In the genomic region with DNA sequence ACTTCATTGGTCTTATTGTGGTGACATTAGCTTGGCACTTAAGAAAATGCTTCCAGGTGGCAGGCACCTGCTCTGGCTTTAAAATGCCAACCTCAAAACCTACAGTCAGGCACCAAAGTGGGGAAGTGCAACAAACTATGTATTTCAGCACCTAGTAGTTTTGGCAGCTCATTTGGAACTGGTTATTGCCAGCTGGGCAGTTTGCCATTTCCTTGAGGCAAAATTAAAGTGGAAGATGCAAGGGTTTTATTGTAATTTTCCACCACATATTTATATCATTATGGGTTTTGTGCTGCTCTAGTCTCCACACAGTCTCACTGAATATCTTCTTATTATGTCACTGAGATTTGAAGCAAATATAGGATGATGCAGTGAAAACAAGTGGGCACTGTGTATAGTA, we compare ENCODE assay signal across 14 cellular contexts.
DNase-seq lines count a peak whose midpoint lies in the region; ATAC-seq and TF ChIP-seq lines count a peak whose summit lies in the region.
"Had no signal": no experiment of that assay in that cellular context is flagged by ENCODE, and none has a peak within 500 bp of the region (broad histone marks: within the 10 kb centered on the region; RNA-seq: fewer than 3 reads in every experiment).

No MANE protein-coding gene starts in this region.

- no peak overlapping the region for H3K4me3 ChIP-seq in choroid plexus epithelial cell (ENCODE audit: low read depth, low read length)

- intact Hi-C loops in left ventricle myocardium superior (cut with micrococcal nuclease) (no loop called here), Right ventricle myocardium inferior (cut with DNase I) (no loop called here), cardiac septum (cut with DNase I) (loop anchor here (10.0 kb wide), 1 partner anchor 114 kb away; the partner anchor contains the start of gene PRKD1), Right ventricle myocardium superior (cut with DNase I) (no loop called here)

- no peak for TF ChIP-seq CTCF in choroid plexus epithelial cell (conservative IDR thresholded peaks at IDR 0.05; ENCODE audit: low read depth, low read length)
- no peak for TF ChIP-seq CTCF in nephron progenitor cell (IDR thresholded peaks at IDR 0.05)

- no peaks in the 10 kb centered on the region for H3K36me3 Mint-ChIP-seq in nephron progenitor cell (ENCODE audit: low read depth)
- H3K36me3 Mint-ChIP-seq: stimulated activated memory B cell treated with anti-CD40 and anti-IgM and Interleukin-4, amounts not matched to agents 10 μg/mL and 1 μg/mL and 100 μg/mL, for 72 hours had no signal

- H3K4me1 Mint-ChIP-seq in nephron progenitor cell: no peaks in the 10 kb centered on the region
- H3K4me1 Mint-ChIP-seq: activated CD4-positive, alpha-beta T cell treated with anti-CD3 and anti-CD28 coated beads for 36 hours; stimulated activated memory B cell treated with anti-CD40 and anti-IgM and Interleukin-4, amounts not matched to agents 10 μg/mL and 1 μg/mL and 100 μg/mL, for 72 hours had no signal

- H3K9me3 Mint-ChIP-seq in nephron progenitor cell: no peaks in the 10 kb centered on the region

- ATAC-seq in left ventricle myocardium superior (peak; percentile 32), Right ventricle myocardium inferior (no peak), GM19351 (IDR thresholded peaks at IDR 0.05; ENCODE audit: unreplicated experiment) (no peak), Right ventricle myocardium superior (ENCODE audit: poor library complexity) (no peak)
- ATAC-seq: activated CD4-positive, alpha-beta T cell treated with anti-CD3 and anti-CD28 coated beads for 36 hours; stimulated activated memory B cell treated with anti-CD40 and anti-IgM and Interleukin-4, amounts not matched to agents 10 μg/mL and 1 μg/mL and 100 μg/mL, for 72 hours had no signal

- H3K27ac Mint-ChIP-seq in nephron progenitor cell: no peak overlapping the region
- H3K27ac Mint-ChIP-seq: activated CD4-positive, alpha-beta T cell treated with anti-CD3 and anti-CD28 coated beads for 36 hours; activated T-helper 1 cell treated with anti-CD3 and anti-CD28 coated beads, Interleukin-12 subunit alpha, Interleukin-12 subunit beta, Interleukin-2, Interleukin-4 antibody, amounts not matched to agents 30 ng/mL and 10 ng/mL and 1 ng/mL, durations not matched to agents 14 hours and 24 hours and 36 hours; B cell; progenitor cell of endocrine pancreas; stimulated activated memory B cell treated with anti-CD40 and anti-IgM and Interleukin-4, amounts not matched to agents 10 μg/mL and 1 μg/mL and 100 μg/mL, for 72 hours had no signal

- DNase-seq in left ventricle myocardium superior: no peak
- DNase-seq in Right ventricle myocardium inferior (ENCODE audit: missing footprints): no peak
- peak; percentile 97 for DNase-seq in NCI-H2107 treated with DMSO at 0.1 percent for 48 hours (lab: John Stamatoyannopoulos, UW; ENCODE audit: unreplicated experiment)
- DNase-seq in choroid plexus epithelial cell (ENCODE audit: low read depth): peak; percentile 15
- no peak for DNase-seq in cardiac septum (ENCODE audit: low spot score)
- DNase-seq in nephron progenitor cell: no peak
- no peak for DNase-seq in Right ventricle myocardium superior
- DNase-seq: activated CD4-positive, alpha-beta T cell treated with anti-CD3 and anti-CD28 coated beads for 36 hours; midbrain had no signal

- H3K27me3 Mint-ChIP-seq in nephron progenitor cell (ENCODE audit: low read depth, poor library complexity): peaks cover 3% of the 10 kb centered on the region
- H3K27me3 Mint-ChIP-seq: activated CD4-positive, alpha-beta T cell treated with anti-CD3 and anti-CD28 coated beads for 36 hours; B cell; progenitor cell of endocrine pancreas; stimulated activated memory B cell treated with anti-CD40 and anti-IgM and Interleukin-4, amounts not matched to agents 10 μg/mL and 1 μg/mL and 100 μg/mL, for 72 hours had no signal

- no peak overlapping the region for H3K4me3 Mint-ChIP-seq in nephron progenitor cell
- H3K4me3 Mint-ChIP-seq: activated CD4-positive, alpha-beta T cell treated with anti-CD3 and anti-CD28 coated beads for 36 hours; activated T-helper 1 cell treated with anti-CD3 and anti-CD28 coated beads, Interleukin-12 subunit alpha, Interleukin-12 subunit beta, Interleukin-2, Interleukin-4 antibody, amounts not matched to agents 30 ng/mL and 10 ng/mL and 1 ng/mL, durations not matched to agents 14 hours and 24 hours and 36 hours; B cell; stimulated activated memory B cell treated with anti-CD40 and anti-IgM and Interleukin-4, amounts not matched to agents 10 μg/mL and 1 μg/mL and 100 μg/mL, for 72 hours had no signal

Comparison
In these comparisons a context has a peak if more than half of its experiments do, and no peak if none do; other contexts are left out.
1. DNase-seq: peak in NCI-H2107 treated with DMSO at 0.1 percent for 48 hours (single experiment) and choroid plexus epithelial cell (single experiment); none in left ventricle myocardium superior (single experiment), Right ventricle myocardium inferior (single experiment), cardiac septum (single experiment), nephron progenitor cell (single experiment) and Right ventricle myocardium superior (single experiment).